ENCODE assay signal across 14 cellular contexts in genomic region chr6:56649782-56650181, GRCh38. TPM values are rescaled to one million over a fixed set of nuclear protein-coding genes. Genes with fewer than 3 reads are reported as not detected.
DNase-seq lines count a peak whose midpoint lies in the region; ATAC-seq and TF ChIP-seq lines count a peak whose summit lies in the region.
"Had no signal": no experiment of that assay in that cellular context is flagged by ENCODE, and none has a peak within 500 bp of the region (broad histone marks: within the 10 kb centered on the region; RNA-seq: fewer than 3 reads in every experiment).

No MANE protein-coding gene starts in this region.

- no peaks in the 10 kb centered on the region for H3K79me2 ChIP-seq in GM23338 (replicated peaks; ENCODE audit: insufficient read depth)

- peak overlapping the region; percentile 71 for H3K27ac Mint-ChIP-seq in GM23338
- H3K27ac Mint-ChIP-seq: progenitor cell of endocrine pancreas had no signal

- H3K27ac ChIP-seq in GM23338 (ENCODE audit: low read depth) (no peak overlapping the region), RWPE2 (ENCODE audit: poor library complexity, severe bottlenecking) (peak overlapping the region; percentile 98), psoas muscle (peak overlapping the region; percentile 0), aorta (ENCODE audit: low read depth in 1 of 2, low read length in 2 of 2) (no peak overlapping the region)
- H3K27ac ChIP-seq: VCaP had no signal

- CTCF ChIA-PET in GM10248 (lab: Yijun Ruan, JAX) = interaction anchor here (1.0 to 1.7 kb wide), 5 partner anchors 9 to 18 kb away, joined by 4 to 8 read pairs (median 5); no protein-coding TSS in a partner anchor

- H3K36me3 Mint-ChIP-seq in GM23338 (ENCODE audit: low read depth) = peaks cover 30% of the 10 kb centered on the region
- H3K36me3 Mint-ChIP-seq: naive B cell had no signal

- DNase-seq in GM23338 (ENCODE audit: low spot score) (no peak), RWPE2 (ENCODE audit: low spot score) (no peak), fibroblast of gingiva (ENCODE audit: low read depth) (peak; percentile 41), psoas muscle (no peak), aorta (no peak), KG1 (lab: John Stamatoyannopoulos, UW) (no peak), GM10248 (ENCODE audit: extremely low spot score) (no peak)
- DNase-seq: DMS 273 treated with DMSO at 0.1 percent for 48 hours, MG63, naive B cell, NCI-H526 had no signal

- 87 to 97% (median 88%) methylated on average over 3 of the region's 3 CpGs for WGBS in psoas muscle, 3 donors
- WGBS in aorta, 2 donors = 86 to 88% methylated on average over 3 of the region's 3 CpGs

- H3K36me3 ChIP-seq in GM23338 (ENCODE audit: insufficient read depth) (peaks cover 6% of the 10 kb centered on the region; the same call in 1 of the 2 replicates), RWPE2 (ENCODE audit: low read depth) (peaks cover 21% of the 10 kb centered on the region), psoas muscle (ENCODE audit: insufficient read depth in 1 of 2, low read depth in 1 of 2) (peaks cover 8 to 62% of the 10 kb centered on the region in 2 donors), aorta (ENCODE audit: control insufficient read depth in 1 of 2, insufficient read depth in 2 of 2, low read length in 1 of 2) (no peaks in the 10 kb centered on the region)

- H3K27me3 ChIP-seq in GM23338 (ENCODE audit: insufficient read depth) = no peaks in the 10 kb centered on the region
- H3K27me3 ChIP-seq in RWPE2 (ENCODE audit: insufficient read depth, poor library complexity, severe bottlenecking) = no peaks in the 10 kb centered on the region
- H3K27me3 ChIP-seq in psoas muscle (ENCODE audit: insufficient read depth in 3 of 3, low read length in 2 of 3) = no peaks in the 10 kb centered on the region
- no peaks in the 10 kb centered on the region for H3K27me3 ChIP-seq in aorta (ENCODE audit: control insufficient read depth in 1 of 2, insufficient read depth in 2 of 2, low read length in 1 of 2)
- H3K27me3 ChIP-seq: MG63 had no signal

- intact Hi-C loops in psoas muscle (cut with DNase I) (no loop called here), aorta (cut with DNase I) (loop anchor here in 1 of 2 donors (5.0 kb wide), 1 partner anchor 33 kb away; no protein-coding TSS in a partner anchor)

- 0 out of 2 replicates have a peak, but pooled peaks cover 8% of the 10 kb centered on the region for H4K20me1 ChIP-seq in GM23338 (replicated peaks; ENCODE audit: insufficient read depth)

- peaks cover 34% of the 10 kb centered on the region for H3K4me1 Mint-ChIP-seq in GM23338
- H3K4me1 Mint-ChIP-seq: naive B cell had no signal

- no peak for ATAC-seq in GM23338
- ATAC-seq in RWPE2 (ENCODE audit: low read depth) = peak; percentile 8; the same call in 1 of the 3 replicates
- peak in 3 of 4 donors; percentile 36 to 59 (median 41) for ATAC-seq in psoas muscle
- no peak for ATAC-seq in aorta (ENCODE audit: low FRiP score)
- no peak for ATAC-seq in HG03439 (IDR thresholded peaks at IDR 0.05; ENCODE audit: unreplicated experiment)

- no peaks in the 10 kb centered on the region for H3F3A ChIP-seq in GM23338 (replicated peaks; ENCODE audit: low read depth)

- H3K27me3 Mint-ChIP-seq in GM23338 (ENCODE audit: insufficient read depth, low read depth, poor library complexity) = no peaks in the 10 kb centered on the region
- H3K27me3 Mint-ChIP-seq: progenitor cell of endocrine pancreas had no signal

- H3K4me3 ChIP-seq in GM23338 (no peak overlapping the region), RWPE2 (ENCODE audit: severe bottlenecking) (no peak overlapping the region), psoas muscle (no peak overlapping the region), aorta (ENCODE audit: low read length in 2 of 2) (no peak overlapping the region)
- H3K4me3 ChIP-seq: MG63 had no signal

- no peak overlapping the region for H3K4me2 ChIP-seq in GM23338

- H3K9me3 ChIP-seq in RWPE2 (ENCODE audit: severe bottlenecking) = no peaks in the 10 kb centered on the region
- no peaks in the 10 kb centered on the region for H3K9me3 ChIP-seq in psoas muscle
- no peaks in the 10 kb centered on the region for H3K9me3 ChIP-seq in aorta (ENCODE audit: control insufficient read depth, low read length)
- H3K9me3 ChIP-seq: MG63 had no signal

- no peaks in the 10 kb centered on the region for H3K9me3 Mint-ChIP-seq in GM23338
- H3K9me3 Mint-ChIP-seq: naive B cell had no signal

- H3K4me1 ChIP-seq in GM23338 (ENCODE audit: insufficient read depth) (peaks cover 24% of the 10 kb centered on the region), RWPE2 (ENCODE audit: insufficient read depth, poor library complexity, severe bottlenecking) (peaks cover 49% of the 10 kb centered on the region), psoas muscle (peaks cover 14% of the 10 kb centered on the region), aorta (ENCODE audit: control insufficient read depth in 1 of 2, insufficient read depth in 2 of 2, low read length in 2 of 2) (peaks cover 2 to 3% of the 10 kb centered on the region in 2 donors)

- no peaks in the 10 kb centered on the region for H3K9me2 ChIP-seq in GM23338 (ENCODE audit: insufficient read depth)

- no peak for TF ChIP-seq CTCF in GM23338 (conservative IDR thresholded peaks at IDR 0.05; ENCODE audit: low read depth in 2 of 2)
- no peak for TF ChIP-seq CTCF in RWPE2 (IDR thresholded peaks at IDR 0.05; ENCODE audit: poor library complexity, severe bottlenecking)
- TF ChIP-seq CTCF in psoas muscle (IDR thresholded peaks at IDR 0.05) = no peak
- TF ChIP-seq CTCF in GM10248 (IDR thresholded peaks at IDR 0.05; ENCODE audit: control extremely low read depth, extremely low read depth, low read depth, missing control alignments) = no peak

- H3K4me3 Mint-ChIP-seq in GM23338 = no peak overlapping the region
- H3K4me3 Mint-ChIP-seq: naive B cell had no signal

- no peak overlapping the region for H2AFZ ChIP-seq in GM23338

- POLR2A ChIA-PET in GM10248 (lab: Yijun Ruan, JAX) = no interaction called here

TF ChIP-seq in GM23338, 12 proteins besides CTCF, POLR2A, EP300 and RAD21 (continues in another document):
- TF ChIP-seq ZNF462 (CRISPR knock-in tag; IDR thresholded peaks at IDR 0.05) = no peak
- TF ChIP-seq EZH2 (IDR thresholded peaks at IDR 0.05; ENCODE audit: low read depth, unreplicated experiment) = no peak

RNA-seq across cellular contexts. Expression of gene DST, which starts 7.1 kb away (rescaled TPM):
- total RNA-seq in GM23338 (2014; rRNA removed; shearing (Covaris generic)) = 159 and 188 TPM in 2 replicates
- polyA plus RNA-seq in GM23338 (2016; fragmentation: Nextera tagmentation; extraction: Ambion mirVana) = 59.6 and 88.7 TPM in 2 replicates
- 100 to 1,000 TPM; 109 to 341 (median 305) TPM for total RNA-seq in psoas muscle
- polyA plus RNA-seq in psoas muscle = 10 to 100 TPM; 58.3 to 66.9 (median 63.5) TPM
- total RNA-seq in aorta = 100 to 1,000 TPM; 485 to 578 TPM
- polyA plus RNA-seq in aorta = 100 to 1,000 TPM in 1 of 2 donors, 10 to 100 TPM in 1; 47.2 to 258 TPM

Comparison
In these comparisons a context has a peak if more than half of its experiments do, and no peak if none do; other contexts are left out.
1. ATAC-seq: peak in RWPE2 (single experiment) and psoas muscle (3 of 4); none in GM23338 (single experiment), aorta (single experiment) and HG03439 (single experiment).
2. H3K27ac ChIP-seq: peak in RWPE2 (single experiment) and psoas muscle (single experiment); none in GM23338 (single experiment) and aorta (0 of 2).